Comparison of ENCODE assay signal across 19 cellular contexts in the genomic region with DNA sequence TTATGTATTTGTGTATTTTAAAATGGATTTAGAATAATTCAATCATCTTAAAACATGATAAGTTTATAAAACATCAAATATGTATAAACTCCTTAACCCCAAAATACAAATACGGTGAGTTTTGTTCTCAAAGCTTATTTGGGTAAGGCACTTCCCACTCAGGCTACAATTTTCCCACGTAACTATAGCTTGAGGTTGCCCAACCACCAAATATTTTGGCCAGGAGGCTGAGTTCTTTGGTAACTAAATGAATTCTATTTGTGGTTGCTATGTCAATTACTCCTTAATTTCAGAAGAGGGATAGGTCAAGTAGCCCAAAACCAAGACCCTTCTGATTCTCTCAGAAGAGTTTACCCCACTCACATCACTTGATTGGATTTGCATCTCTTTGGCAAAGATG.
"Had no signal": no experiment of that assay in that cellular context is flagged by ENCODE, and none has a peak within 500 bp of the region (broad histone marks: within the 10 kb centered on the region; RNA-seq: fewer than 3 reads in every experiment).

No MANE protein-coding gene starts in this region.

- H3K36me3 ChIP-seq: ascending aorta, lower lobe of right lung, prostate gland, stomach, upper lobe of right lung had no signal

- H3K27ac ChIP-seq: ascending aorta, lower lobe of right lung, prostate gland, stomach, testis, upper lobe of right lung had no signal

- H3K4me3 ChIP-seq: ascending aorta, lower lobe of right lung, prostate gland, stomach, testis, upper lobe of right lung had no signal

- H3K4me1 ChIP-seq: ascending aorta, lower lobe of right lung, prostate gland, stomach, testis, upper lobe of right lung had no signal

- H3K9me3 ChIP-seq: ascending aorta, lower lobe of right lung, prostate gland, stomach, testis, upper lobe of right lung had no signal

- H3K27me3 ChIP-seq: ascending aorta, stomach, testis, upper lobe of right lung had no signal

- DNase-seq: activated CD4-positive, alpha-beta T cell treated with anti-CD3 and anti-CD28 coated beads, Interleukin-2, amount 50 U/mL, for 48 hours; activated CD4-positive, CD25-positive, alpha-beta regulatory T cell treated with anti-CD3 and anti-CD28 coated beads, Interleukin-2, amount 50 U/mL, for 72 hours; activated naive CD4-positive, alpha-beta T cell treated with Interleukin-2 at 50 U/mL for 16 hours; central memory CD4-positive, alpha-beta T cell; cortex of kidney; effector memory CD4-positive, alpha-beta T cell; left colon; lower lobe of right lung; right cardiac atrium; small intestine; stomach; T-helper 1 cell; T1000; testis; upper lobe of right lung had no signal

- ATAC-seq: activated T-helper 17 cell treated with anti-CD3 and anti-CD28 coated beads, Interleukin-2, amount 50 U/mL, for 72 hours; left colon; lower lobe of right lung; right cardiac atrium; SK-N-SH treated with all-trans-retinoic acid at 6 μM for 48 hours; upper lobe of right lung had no signal
